In the genomic region with DNA sequence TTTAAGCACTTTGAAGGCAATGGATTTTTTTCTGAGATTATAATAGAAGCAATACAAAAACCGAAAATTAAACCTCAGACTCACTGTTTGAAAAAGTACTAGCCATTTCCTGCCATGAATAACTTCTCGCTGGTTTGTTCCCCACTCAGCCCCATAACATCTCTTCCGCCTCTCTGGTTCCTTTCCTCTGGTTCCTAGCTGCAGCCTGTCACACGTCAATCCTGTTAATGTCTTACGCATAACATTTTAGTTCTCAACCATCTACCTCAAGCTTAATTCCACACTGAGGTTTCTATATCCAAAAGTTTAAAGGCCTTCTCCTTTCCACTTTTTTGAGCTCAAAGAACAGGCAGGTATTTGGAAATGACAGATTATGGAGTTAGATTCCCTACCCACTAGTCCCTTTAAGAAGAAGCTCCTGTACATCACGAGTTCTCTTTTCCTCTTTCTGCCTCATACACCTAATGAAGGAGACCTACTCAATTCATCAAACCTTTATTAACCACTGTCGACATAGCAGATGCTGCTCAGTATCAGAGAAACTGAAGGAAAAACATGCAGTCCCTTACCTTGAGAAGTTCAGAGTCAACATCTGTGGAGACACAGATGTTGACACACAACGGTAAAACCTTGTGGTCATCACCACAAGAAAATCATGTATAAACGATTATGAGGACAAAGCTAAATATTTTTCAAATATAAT, we compare ENCODE assay signal across 9 cellular contexts.
A peak's percentile ranks its signal among the peaks of the same experiment; 100 is the strongest.
DNase-seq lines count a peak whose midpoint lies in the region; ATAC-seq and TF ChIP-seq lines count a peak whose summit lies in the region.
"Had no signal": no experiment of that assay in that cellular context is flagged by ENCODE, and none has a peak within 500 bp of the region (broad histone marks: within the 10 kb centered on the region; RNA-seq: fewer than 3 reads in every experiment).

No MANE protein-coding gene starts in this region.

- peak; percentile 57 for ATAC-seq in GM19035 (IDR thresholded peaks at IDR 0.05; ENCODE audit: unreplicated experiment)
- ATAC-seq in HG02938 (IDR thresholded peaks at IDR 0.05; ENCODE audit: unreplicated experiment) = peak; percentile 55

- H3K36me3 ChIP-seq in spleen = no peaks in the 10 kb centered on the region
- H3K36me3 ChIP-seq in vagina = no peaks in the 10 kb centered on the region
- H3K36me3 ChIP-seq: thoracic aorta had no signal

- H3K9me3 ChIP-seq in spleen (no peaks in the 10 kb centered on the region), vagina (no peaks in the 10 kb centered on the region)
- H3K9me3 ChIP-seq: thoracic aorta had no signal

- no peak for TF ChIP-seq POLR2A in spleen (IDR thresholded peaks at IDR 0.05)
- TF ChIP-seq POLR2A in vagina (IDR thresholded peaks at IDR 0.05) = no peak

- TF ChIP-seq CTCF in spleen (IDR thresholded peaks at IDR 0.05 in 8 of 11, conservative IDR thresholded peaks at IDR 0.05 in 3 of 11) = no peak
- TF ChIP-seq CTCF in vagina (IDR thresholded peaks at IDR 0.05) = no peak

- H3K4me1 ChIP-seq in spleen (peaks cover 8 to 43% (median 22%) of the 10 kb centered on the region in 6 donors), vagina (no peaks in the 10 kb centered on the region)

- peak; percentile 29 to 36 for DNase-seq in activated CD4-positive, alpha-beta T cell treated with anti-CD3 and anti-CD28 coated beads for 4 hours
- DNase-seq in spleen (no peak), NCI-H146 treated with DMSO at 0.1 percent for 48 hours (lab: John Stamatoyannopoulos, UW; ENCODE audit: unreplicated experiment) (no peak), vagina (ENCODE audit: extremely low spot score in 2 of 2) (no peak), iPS-NIHi7 (ENCODE audit: extremely low spot score) (no peak), NCI-H69 (lab: John Stamatoyannopoulos, UW) (no peak)

- peak overlapping the region; percentile 4 to 79 (median 68) for H3K27ac ChIP-seq in spleen
- H3K27ac ChIP-seq in vagina = no peak overlapping the region
- H3K27ac ChIP-seq: thoracic aorta had no signal

- H3K27me3 ChIP-seq in spleen (replicated peaks in 1 of 7) (no peaks in the 10 kb centered on the region), vagina (no peaks in the 10 kb centered on the region)

- H3K4me3 ChIP-seq in spleen (peak overlapping the region in 1 of 8 donors; percentile 6), vagina (no peak overlapping the region)
- H3K4me3 ChIP-seq: thoracic aorta had no signal

- 31 to 42% (median 39%) methylated on average over 9 of the region's 9 CpGs for WGBS in spleen, 5 donors

- intact Hi-C loops in spleen (cut with DNase I; ENCODE audit: low total_unique reads) = no loop called here
- intact Hi-C loops in vagina (cut with DNase I) = no loop called here

Comparison
In these comparisons a context has a peak if more than half of its experiments do, and no peak if none do; other contexts are left out.
1. DNase-seq: peak in activated CD4-positive, alpha-beta T cell treated with anti-CD3 and anti-CD28 coated beads for 4 hours (2 of 2); none in spleen (single experiment), NCI-H146 treated with DMSO at 0.1 percent for 48 hours (single experiment), vagina (0 of 2), iPS-NIHi7 (single experiment) and NCI-H69 (single experiment).